ENCODE assay signal across 15 cellular contexts in the genomic region with DNA sequence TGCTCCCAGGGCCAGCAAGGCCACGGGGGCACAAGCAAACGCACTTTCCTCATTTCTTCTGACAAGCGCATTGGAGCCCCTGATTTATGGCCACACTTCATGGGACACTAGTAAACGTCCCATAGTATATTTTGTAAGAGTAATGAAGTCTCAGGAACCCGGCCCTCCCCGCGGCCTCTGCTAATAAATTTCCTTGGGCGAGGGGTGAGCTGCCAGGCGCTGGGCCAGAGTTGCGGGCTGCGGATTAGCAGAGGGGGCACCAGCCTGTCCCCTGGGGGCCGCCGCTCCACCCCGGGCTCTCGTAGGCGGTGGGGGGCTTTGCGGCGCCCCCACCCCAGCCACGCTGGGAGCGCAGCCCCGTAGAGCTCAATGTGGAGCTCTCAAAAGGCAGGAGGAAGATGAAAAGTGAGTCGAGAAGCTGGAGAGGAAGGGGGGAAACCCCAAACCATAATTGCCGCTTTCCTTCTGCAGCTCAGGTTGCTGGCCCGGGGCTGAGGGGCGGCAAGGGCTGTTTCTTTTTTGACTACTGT.
DNase-seq lines count a peak whose midpoint lies in the region; ATAC-seq and TF ChIP-seq lines count a peak whose summit lies in the region.
"Had no signal": no experiment of that assay in that cellular context is flagged by ENCODE, and none has a peak within 500 bp of the region (broad histone marks: within the 10 kb centered on the region; RNA-seq: fewer than 3 reads in every experiment).

No MANE protein-coding gene starts in this region.

- 59% methylated on average over 25 of the region's 25 CpGs for WGBS in HUES64

- H3K27me3 Mint-ChIP-seq in Caco-2 (ENCODE audit: insufficient read depth, unreplicated experiment), result peaks cover 9% of the 10 kb centered on the region

- H3K36me3 Mint-ChIP-seq in Caco-2 (ENCODE audit: insufficient read depth, unreplicated experiment), result no peaks in the 10 kb centered on the region
- H3K36me3 Mint-ChIP-seq: CD4-positive, CD25-positive, alpha-beta regulatory T cell had no signal

- no peaks in the 10 kb centered on the region for H3K27me3 ChIP-seq in Caco-2 (replicated peaks; ENCODE audit: control insufficient read depth, insufficient read depth, low read length)
- no peaks in the 10 kb centered on the region for H3K27me3 ChIP-seq in HUES64 (ENCODE audit: insufficient read depth, low read length)

- BruUV-seq in Caco-2 (replicated peaks; lab: Mats Ljungman, UMichigan), result no TSS peak

- no peak for TF ChIP-seq CTCF in Caco-2 (IDR thresholded peaks at IDR 0.05; ENCODE audit: insufficient read depth in 1 of 2, low read depth in 1 of 2, low read length in 1 of 2, severe bottlenecking in 1 of 2, unreplicated experiment in 1 of 2)
- no peak for TF ChIP-seq CTCF in coronary artery (IDR thresholded peaks at IDR 0.05)

- no peaks in the 10 kb centered on the region for H3K4me1 ChIP-seq in Caco-2
- H3K4me1 ChIP-seq in HUES64 (ENCODE audit: insufficient read depth, low read length), result peaks cover 20% of the 10 kb centered on the region; the same call in 1 of the 2 replicates

- intact Hi-C loops in Caco-2 (cut with micrococcal nuclease; ENCODE audit: unreplicated experiment), result no loop called here

- CTCF ChIA-PET in Caco-2 (lab: Charles Lee), result no interaction called here

- ATAC-seq in HG03039 (IDR thresholded peaks at IDR 0.05; ENCODE audit: unreplicated experiment), result no peak
- ATAC-seq in HG02852 (IDR thresholded peaks at IDR 0.05; ENCODE audit: unreplicated experiment), result no peak

- no peaks in the 10 kb centered on the region for H3K4me1 Mint-ChIP-seq in Caco-2 (ENCODE audit: low read depth, unreplicated experiment)

- POLR2A ChIA-PET in Caco-2 (lab: Charles Lee), result no interaction called here

- H3K27ac ChIP-seq in HUES64 (ENCODE audit: low read depth, low read length) (no peak overlapping the region), coronary artery (no peak overlapping the region)
- H3K27ac ChIP-seq: sigmoid colon had no signal

- H3K4me3 Mint-ChIP-seq in Caco-2 (ENCODE audit: unreplicated experiment), result peak overlapping the region; percentile 33
- H3K4me3 Mint-ChIP-seq: CD4-positive, CD25-positive, alpha-beta regulatory T cell had no signal

- H3K36me3 ChIP-seq in Caco-2 (ENCODE audit: control insufficient read depth, insufficient read depth, low read length), result no peaks in the 10 kb centered on the region
- no peaks in the 10 kb centered on the region for H3K36me3 ChIP-seq in HUES64 (ENCODE audit: insufficient read depth, low read length)
- H3K36me3 ChIP-seq: sigmoid colon had no signal

- H3K9me3 ChIP-seq in Caco-2 (no peaks in the 10 kb centered on the region), HUES64 (ENCODE audit: insufficient read depth, low read depth, low read length) (no peaks in the 10 kb centered on the region)
- H3K9me3 ChIP-seq: sigmoid colon had no signal

- DNase-seq in Caco-2 (no peak), coronary artery (ENCODE audit: low spot score) (peak; percentile 66), retina (peak; percentile 57), GM19238 (ENCODE audit: insufficient read length, low spot score) (no peak)
- DNase-seq: CD4-positive, CD25-positive, alpha-beta regulatory T cell; foreskin fibroblast; GF-D8; kidney; NCI-H146; NCI-H69; SHP77; sigmoid colon had no signal

- H3K4me3 ChIP-seq in Caco-2 (ENCODE audit: low read depth, low read length), result no peak overlapping the region
- no peak overlapping the region for H3K4me3 ChIP-seq in HUES64 (ENCODE audit: low read length)
- no peak overlapping the region for H3K4me3 ChIP-seq in coronary artery

- no peaks in the 10 kb centered on the region for H3K9me3 Mint-ChIP-seq in Caco-2 (ENCODE audit: unreplicated experiment)

- no peak overlapping the region for H3K27ac Mint-ChIP-seq in Caco-2 (ENCODE audit: unreplicated experiment)

- 0 out of 2 replicates have a peak overlapping the region, but pooled peaks have one; percentile 10 for H3K9ac ChIP-seq in HUES64 (ENCODE audit: low read depth, low read length)

Comparison
In these comparisons a context has a peak if more than half of its experiments do, and no peak if none do; other contexts are left out.
1. DNase-seq: peak in coronary artery (single experiment) and retina (single experiment); none in Caco-2 (0 of 2) and GM19238 (single experiment).